Comparison of ENCODE assay signal across 14 cellular contexts in genomic region chr7:44761207-44762161, GRCh38. TPM values are rescaled to one million over a fixed set of nuclear protein-coding genes. Genes with fewer than 3 reads are reported as not detected.
DNase-seq lines count a peak whose midpoint lies in the region; ATAC-seq and TF ChIP-seq lines count a peak whose summit lies in the region.
"Had no signal": no experiment of that assay in that cellular context is flagged by ENCODE, and none has a peak within 500 bp of the region (broad histone marks: within the 10 kb centered on the region; RNA-seq: fewer than 3 reads in every experiment).

No MANE protein-coding gene starts in this region.

- peak overlapping the region; percentile 5 to 10 for H3K27ac ChIP-seq in prostate gland
- H3K27ac ChIP-seq in effector memory CD4-positive, alpha-beta T cell (ENCODE audit: insufficient read depth, low read length, poor library complexity, severe bottlenecking), result no peak overlapping the region
- H3K27ac ChIP-seq: adrenal gland had no signal

- H3K27me3 ChIP-seq in prostate gland (replicated peaks; ENCODE audit: insufficient read depth), result no peaks in the 10 kb centered on the region
- no peaks in the 10 kb centered on the region for H3K27me3 ChIP-seq in effector memory CD4-positive, alpha-beta T cell (replicated peaks; ENCODE audit: control insufficient read depth, insufficient read depth, low read length, poor library complexity, severe bottlenecking)
- H3K27me3 ChIP-seq: adrenal gland, MG63 had no signal

- intact Hi-C loops in prostate gland (cut with DNase I), result no loop called here

- H3K4me1 ChIP-seq in prostate gland (replicated peaks), result no peaks in the 10 kb centered on the region
- no peaks in the 10 kb centered on the region for H3K4me1 ChIP-seq in effector memory CD4-positive, alpha-beta T cell (ENCODE audit: control insufficient read depth, insufficient read depth, low read length, poor library complexity, severe bottlenecking)

- H3K9me3 ChIP-seq in prostate gland, result no peaks in the 10 kb centered on the region
- H3K9me3 ChIP-seq in effector memory CD4-positive, alpha-beta T cell (ENCODE audit: control insufficient read depth, low read length), result no peaks in the 10 kb centered on the region
- H3K9me3 ChIP-seq: adrenal gland, MG63 had no signal

- H3K36me3 ChIP-seq in prostate gland, result peaks cover 11 to 21% of the 10 kb centered on the region in 2 donors
- H3K36me3 ChIP-seq in effector memory CD4-positive, alpha-beta T cell (ENCODE audit: control insufficient read depth, insufficient read depth, low read length), result peaks cover 88% of the 10 kb centered on the region

- DNase-seq in AG10803 (ENCODE audit: low read depth) (peak; percentile 32), SK-N-DZ (ENCODE audit: low spot score) (peak; percentile 45), fibroblast of villous mesenchyme (ENCODE audit: low read depth) (peak; percentile 77), prostate gland (ENCODE audit: low spot score) (peak; percentile 74)
- no peak for DNase-seq in effector memory CD4-positive, alpha-beta T cell
- DNase-seq: adrenal gland, AML-193, EL, NCI-H2227 treated with DMSO at 0.1 percent for 48 hours, RPMI8226 had no signal

- ATAC-seq in HG03565 (IDR thresholded peaks at IDR 0.05; ENCODE audit: unreplicated experiment) (no peak), HG02588 (IDR thresholded peaks at IDR 0.05; ENCODE audit: unreplicated experiment) (no peak), GM19397 (IDR thresholded peaks at IDR 0.05; ENCODE audit: unreplicated experiment) (no peak)

- no peak overlapping the region for H3K4me3 ChIP-seq in AG10803 (ENCODE audit: low read length)
- H3K4me3 ChIP-seq in fibroblast of villous mesenchyme (ENCODE audit: low read depth, low read length), result no peak overlapping the region
- H3K4me3 ChIP-seq in prostate gland, result no peak overlapping the region
- H3K4me3 ChIP-seq in effector memory CD4-positive, alpha-beta T cell (ENCODE audit: insufficient read depth, low read depth, low read length, poor library complexity, severe bottlenecking), result no peak overlapping the region
- H3K4me3 ChIP-seq: adrenal gland, MG63 had no signal

- 61% methylated on average over 46 of the region's 48 CpGs for WGBS in prostate gland

- TF ChIP-seq CTCF in AG10803 (conservative IDR thresholded peaks at IDR 0.05; ENCODE audit: low read length) (no peak), fibroblast of villous mesenchyme (IDR thresholded peaks at IDR 0.05; ENCODE audit: insufficient read depth, low read depth, low read length) (no peak), prostate gland (IDR thresholded peaks at IDR 0.05) (peak in 1 of 4 experiments; percentile 18)

- TF ChIP-seq POLR2A in prostate gland (IDR thresholded peaks at IDR 0.05), result no peak

RNA-seq across cellular contexts. Expression of gene ZMIZ2, which starts 12.8 kb away (rescaled TPM):
- polyA plus RNA-seq in SK-N-DZ (2014; cell fraction: cytosol; rRNA removed), result 6.3 and 10.1 TPM in 2 replicates
- polyA plus RNA-seq in SK-N-DZ (2014; cell fraction: nucleus; rRNA removed), result 50.3 and 58.3 TPM in 2 replicates
- total RNA-seq in fibroblast of villous mesenchyme, result 10.8 and 12.2 TPM in 2 replicates
- total RNA-seq in prostate gland, result 10 to 100 TPM; 27.1 to 42.8 TPM

RNA-seq across cellular contexts. Expression of gene PPIA, which starts 35.0 kb away (rescaled TPM):
- 6,023 and 7,004 TPM in 2 replicates for polyA plus RNA-seq in SK-N-DZ (2014; cell fraction: cytosol; rRNA removed)
- 2,878 and 3,315 TPM in 2 replicates for polyA plus RNA-seq in SK-N-DZ (2014; cell fraction: nucleus; rRNA removed)
- total RNA-seq in fibroblast of villous mesenchyme, result 2,028 and 2,422 TPM in 2 replicates
- 1,000 to 10,000 TPM in 1 of 2 donors, 100 to 1,000 TPM in 1; 957 to 1,544 TPM for total RNA-seq in prostate gland

Comparison
In these comparisons a context has a peak if more than half of its experiments do, and no peak if none do; other contexts are left out.
1. DNase-seq: peak in AG10803 (single experiment), SK-N-DZ (single experiment), fibroblast of villous mesenchyme (single experiment) and prostate gland (single experiment); none in effector memory CD4-positive, alpha-beta T cell (0 of 3).